Comparison of ENCODE assay signal across 26 cellular contexts in the genomic region with DNA sequence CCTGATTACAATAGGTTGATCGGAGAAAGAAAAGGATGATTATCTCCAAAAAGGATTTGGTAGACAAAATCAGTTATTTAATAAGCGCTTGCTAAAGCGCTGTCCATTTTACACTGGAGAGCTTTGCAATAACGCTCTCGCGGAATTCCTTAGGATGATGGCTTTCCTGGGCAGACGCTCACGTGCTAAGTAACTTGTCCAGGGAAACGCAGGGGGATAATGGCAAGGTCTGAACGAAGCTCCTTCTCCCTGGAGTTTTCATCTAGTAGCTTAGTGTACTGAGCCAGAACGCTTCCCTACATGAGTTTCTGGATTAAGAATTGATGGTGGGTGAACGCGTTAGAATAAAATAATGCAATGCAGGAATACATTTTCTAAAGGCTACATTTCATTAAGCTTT.
"Had no signal": no experiment of that assay in that cellular context is flagged by ENCODE, and none has a peak within 500 bp of the region (broad histone marks: within the 10 kb centered on the region; RNA-seq: fewer than 3 reads in every experiment).

No MANE protein-coding gene starts in this region.

- H3K79me2 ChIP-seq: parathyroid adenoma had no signal

- H3K36me3 ChIP-seq: left lung, lower lobe of right lung, neutrophil, right atrium auricular region, right lobe of liver, tibial nerve, uterus had no signal

- H3K9me3 Mint-ChIP-seq: type B pancreatic cell had no signal

- H3K27me3 ChIP-seq: left lung, neutrophil, right atrium auricular region, right lobe of liver, tibial nerve, uterus had no signal

- H3K4me1 Mint-ChIP-seq: natural killer cell; stimulated activated memory B cell treated with anti-CD40 and anti-IgM and Interleukin-4, amounts not matched to agents 10 μg/mL and 1 μg/mL and 100 μg/mL, for 72 hours; stimulated activated naive CD8-positive, alpha-beta T cell treated with anti-CD3 and anti-CD28 coated beads, Interleukin-15, amount 100 ng/mL, for 72 hours had no signal

- DNase-seq: hippocampal formation; kidney glomerular epithelial cell; left cardiac atrium; left lung; lower lobe of right lung; mammary epithelial cell; mesenchymal stem cell; natural killer cell; occipital lobe; psoas muscle; right lobe of liver; stimulated activated CD4-positive, alpha-beta T cell treated with anti-CD3 and anti-CD28 coated beads, Interleukin-1b, Interleukin-23, amount 100 ng/mL, for 48 hours; stimulated activated CD4-positive, alpha-beta T cell treated with anti-CD3 and anti-CD28 coated beads, Interleukin-2, amount 100 ng/mL, for 48 hours; stimulated activated CD4-positive, alpha-beta T cell treated with anti-CD3 and anti-CD28 coated beads, Interleukin-4, amount 100 ng/mL, for 4 hours; stimulated activated CD8-positive, alpha-beta memory T cell treated with anti-CD3 and anti-CD28 coated beads, Interleukin-4, amount 100 ng/mL, for 48 hours; stimulated activated naive CD4-positive, alpha-beta T cell treated with Interleukin-2 at 50 U/mL for 16 hours; stimulated activated naive CD8-positive, alpha-beta T cell treated with anti-CD3 and anti-CD28 coated beads, Interleukin-15, amount 100 ng/mL, for 72 hours; substantia nigra; uterus had no signal

- H3K36me3 Mint-ChIP-seq: natural killer cell; stimulated activated memory B cell treated with anti-CD40 and anti-IgM and Interleukin-4, amounts not matched to agents 10 μg/mL and 1 μg/mL and 100 μg/mL, for 72 hours had no signal

- H3K4me3 Mint-ChIP-seq: natural killer cell; stimulated activated memory B cell treated with anti-CD40 and anti-IgM and Interleukin-4, amounts not matched to agents 10 μg/mL and 1 μg/mL and 100 μg/mL, for 72 hours; stimulated activated naive CD8-positive, alpha-beta T cell treated with anti-CD3 and anti-CD28 coated beads, Interleukin-15, amount 100 ng/mL, for 72 hours; type B pancreatic cell had no signal

- ATAC-seq: left cardiac atrium; left lung; lower lobe of right lung; natural killer cell; psoas muscle; stimulated activated memory B cell treated with anti-CD40 and anti-IgM and Interleukin-4, amounts not matched to agents 10 μg/mL and 1 μg/mL and 100 μg/mL, for 72 hours; stimulated activated naive CD8-positive, alpha-beta T cell treated with anti-CD3 and anti-CD28 coated beads, Interleukin-15, amount 100 ng/mL, for 72 hours had no signal

- H3K4me1 ChIP-seq: lower lobe of right lung, parathyroid adenoma, psoas muscle, right atrium auricular region, right lobe of liver had no signal

- H3K4me3 ChIP-seq: left lung, lower lobe of right lung, psoas muscle, right atrium auricular region, right lobe of liver, smooth muscle cell, tibial nerve, uterus had no signal

- H3K27ac ChIP-seq: left lung, lower lobe of right lung, neutrophil, parathyroid adenoma, psoas muscle, right atrium auricular region, right lobe of liver, tibial nerve, uterus had no signal

- H3K27me3 Mint-ChIP-seq: stimulated activated memory B cell treated with anti-CD40 and anti-IgM and Interleukin-4, amounts not matched to agents 10 μg/mL and 1 μg/mL and 100 μg/mL, for 72 hours; stimulated activated naive CD8-positive, alpha-beta T cell treated with anti-CD3 and anti-CD28 coated beads, Interleukin-15, amount 100 ng/mL, for 72 hours had no signal

- H3K27ac Mint-ChIP-seq: natural killer cell; stimulated activated memory B cell treated with anti-CD40 and anti-IgM and Interleukin-4, amounts not matched to agents 10 μg/mL and 1 μg/mL and 100 μg/mL, for 72 hours; stimulated activated naive CD8-positive, alpha-beta T cell treated with anti-CD3 and anti-CD28 coated beads, Interleukin-15, amount 100 ng/mL, for 72 hours; type B pancreatic cell had no signal

- H3K9ac ChIP-seq: parathyroid adenoma had no signal

- H3K9me3 ChIP-seq: lower lobe of right lung, neutrophil, psoas muscle, right atrium auricular region, right lobe of liver, tibial nerve, uterus had no signal

- H2AFZ ChIP-seq: parathyroid adenoma had no signal
